Comparison of ENCODE assay signal across 23 cellular contexts in genomic region chr1:1976031-1976430, GRCh38. TPM values are rescaled to one million over a fixed set of nuclear protein-coding genes. Genes with fewer than 3 reads are reported as not detected.
DNase-seq lines count a peak whose midpoint lies in the region; ATAC-seq, FAIRE-seq and TF ChIP-seq lines count a peak whose summit lies in the region.
"Had no signal": no experiment of that assay in that cellular context is flagged by ENCODE, and none has a peak within 500 bp of the region (broad histone marks: within the 10 kb centered on the region; RNA-seq: fewer than 3 reads in every experiment).

No MANE protein-coding gene starts in this region.

- POLR2A ChIA-PET in HCT116 (lab: Charles Lee) (no interaction called here), K562 (lab: Yijun Ruan, JAX) (no interaction called here)

- RAD21 ChIA-PET in HCT116 (lab: Charles Lee; ENCODE audit: low non-redundant PET in 1 of 2, low total read pairs in 2 of 2, uncharacterized antibody in 2 of 2, unreplicated experiment in 2 of 2), result no interaction called here

- H2AFZ ChIP-seq in HCT116 (ENCODE audit: low read depth, low read length, poor library complexity, severe bottlenecking), result no peak overlapping the region
- H2AFZ ChIP-seq in K562 (ENCODE audit: low read depth, low read length), result no peak overlapping the region
- no peak overlapping the region for H2AFZ ChIP-seq in neural progenitor cell (replicated peaks)

- TF ChIP-seq CTCF in HCT116 (IDR thresholded peaks at IDR 0.05 in 2 of 3, conservative IDR thresholded peaks at IDR 0.05 in 1 of 3; ENCODE audit: borderline replicate concordance in 1 of 3, insufficient read depth in 1 of 3, low read depth in 2 of 3, low read length in 2 of 3) (no peak), K562 (IDR thresholded peaks at IDR 0.05 in 2 of 3, conservative IDR thresholded peaks at IDR 0.05 in 1 of 3; ENCODE audit: insufficient read depth in 2 of 3, low read depth in 1 of 3, low read length in 3 of 3) (no peak), neural progenitor cell (IDR thresholded peaks at IDR 0.05) (no peak), omental fat pad (IDR thresholded peaks at IDR 0.05) (no peak)

- peaks cover 4 to 31% of the 10 kb centered on the region in 2 experiments; a peak in 3 of 4 replicates for H3K4me1 ChIP-seq in HCT116 (ENCODE audit: control insufficient read depth in 1 of 2, insufficient read depth in 2 of 2, low read length in 2 of 2)
- H3K4me1 ChIP-seq in K562 (replicated peaks in 1 of 2; ENCODE audit: control insufficient read depth in 2 of 2, insufficient read depth in 2 of 2, low read length in 2 of 2), result peaks cover 0 to 24% of the 10 kb centered on the region in 2 experiments; a peak in 1 of 5 replicates
- H3K4me1 ChIP-seq in neural progenitor cell, result peaks cover 6% of the 10 kb centered on the region
- H3K4me1 ChIP-seq: Caco-2, HAP-1 had no signal

- TF ChIP-seq POLR2A in HCT116 (IDR thresholded peaks at IDR 0.05; ENCODE audit: borderline replicate concordance, extremely low read depth, insufficient read depth, insufficient read length) (no peak), K562 (conservative IDR thresholded peaks at IDR 0.05) (no peak), GM12891 (IDR thresholded peaks at IDR 0.05; ENCODE audit: low read depth, low read length) (no peak)

- TF ChIP-seq RAD21 in HCT116 (IDR thresholded peaks at IDR 0.05; ENCODE audit: low read depth), result no peak
- TF ChIP-seq RAD21 in K562 (CRISPR knock-in tag; conservative IDR thresholded peaks at IDR 0.05 in 1 of 2, IDR thresholded peaks at IDR 0.05 in 1 of 2), result no peak

- no peaks in the 10 kb centered on the region for H3K27me3 ChIP-seq in HCT116 (ENCODE audit: insufficient read depth, low read length)
- H3K27me3 ChIP-seq in K562 (ENCODE audit: control insufficient read depth in 2 of 2, insufficient read depth in 2 of 2, low read length in 2 of 2), result peaks cover 42 to 67% of the 10 kb centered on the region in 2 experiments
- H3K27me3 ChIP-seq in neural progenitor cell, result no peaks in the 10 kb centered on the region

- no peak overlapping the region for H3K4me3 ChIP-seq in HCT116 (replicated peaks in 1 of 2; ENCODE audit: low read depth in 1 of 2, low read length in 2 of 2)
- no peak overlapping the region for H3K4me3 ChIP-seq in K562
- no peak overlapping the region for H3K4me3 ChIP-seq in neural progenitor cell
- H3K4me3 ChIP-seq: GM12878, HAP-1 had no signal

- H3F3A ChIP-seq in neural progenitor cell (ENCODE audit: low read depth), result peaks cover 7% of the 10 kb centered on the region

- no peak for ATAC-seq in HCT116
- no peak for ATAC-seq in K562
- ATAC-seq in HG03175 (IDR thresholded peaks at IDR 0.05; ENCODE audit: unreplicated experiment), result no peak
- ATAC-seq in omental fat pad (ENCODE audit: low FRiP score), result no peak
- ATAC-seq: CD8-positive, alpha-beta T cell; GM12878 had no signal

- intact Hi-C loops in HCT116 (cut with micrococcal nuclease) (no loop called here), K562 (cut with micrococcal nuclease) (no loop called here)

- peaks cover 15% of the 10 kb centered on the region for H3K9me3 Mint-ChIP-seq in neural progenitor cell
- H3K9me3 Mint-ChIP-seq: CD8-positive, alpha-beta T cell had no signal

- H3K79me2 ChIP-seq in HCT116 (ENCODE audit: insufficient read depth, low read length), result no peaks in the 10 kb centered on the region
- no peaks in the 10 kb centered on the region for H3K79me2 ChIP-seq in K562 (ENCODE audit: control insufficient read depth, insufficient read depth, low read length)
- H3K79me2 ChIP-seq in neural progenitor cell (ENCODE audit: low read depth), result no peaks in the 10 kb centered on the region

- 3% methylated on average over 19 of the region's 19 CpGs for WGBS in K562 (ENCODE audit: insufficient coverage, low coverage, missing lambda C conversion rate)

- H3K9me3 ChIP-seq in HCT116 (ENCODE audit: control insufficient read depth in 1 of 2, insufficient read depth in 1 of 2, low read depth in 1 of 2, low read length in 2 of 2), result no peaks in the 10 kb centered on the region; a peak in 1 of 4 replicates
- peaks cover 5% of the 10 kb centered on the region; the same call in 1 of the 2 replicates for H3K9me3 ChIP-seq in K562 (replicated peaks; ENCODE audit: control insufficient read depth, insufficient read depth, low read depth, low read length)
- H3K9me3 ChIP-seq in neural progenitor cell (ENCODE audit: low read depth), result no peaks in the 10 kb centered on the region
- H3K9me3 ChIP-seq: Caco-2, HAP-1 had no signal

- H3K27ac Mint-ChIP-seq in neural progenitor cell, result no peak overlapping the region
- H3K27ac Mint-ChIP-seq: CD8-positive, alpha-beta T cell had no signal

- CTCF ChIA-PET in HCT116 (lab: Charles Lee) (interaction anchor here (1.2 kb wide), 1 partner anchor 69 kb away, joined by 3 read pairs; no protein-coding TSS in a partner anchor), K562 (lab: Yijun Ruan, JAX; ENCODE audit: low intra/inter-chr PET ratio) (no interaction called here)

- H3K4me3 Mint-ChIP-seq in neural progenitor cell, result peak overlapping the region; percentile 28
- H3K4me3 Mint-ChIP-seq: CD4-positive, CD25-positive, alpha-beta regulatory T cell; CD8-positive, alpha-beta T cell had no signal

- no peaks in the 10 kb centered on the region for H4K20me1 ChIP-seq in HCT116 (ENCODE audit: insufficient read depth)
- 0 out of 2 replicates have a peak, but pooled peaks cover 4% of the 10 kb centered on the region for H4K20me1 ChIP-seq in K562 (replicated peaks; ENCODE audit: control insufficient read depth, insufficient read depth, low read length)
- no peaks in the 10 kb centered on the region for H4K20me1 ChIP-seq in neural progenitor cell (ENCODE audit: low read depth)

- H3K9me2 ChIP-seq in HCT116 (ENCODE audit: insufficient read depth), result no peaks in the 10 kb centered on the region

- no peak for TF ChIP-seq EP300 in K562 (IDR thresholded peaks at IDR 0.05; ENCODE audit: low read length)

- FAIRE-seq in K562 (lab: Jason Lieb, UNC), result no peak
- no peak for FAIRE-seq in GM12891 (lab: Jason Lieb, UNC)
- FAIRE-seq: D721Med, GM12878, GM18507, H54 had no signal

- H3K4me2 ChIP-seq in HCT116 (ENCODE audit: low read length) (0 out of 2 replicates have a peak overlapping the region, but pooled peaks have one; percentile 55), K562 (ENCODE audit: insufficient read depth, low read length) (no peak overlapping the region), neural progenitor cell (no peak overlapping the region)

- DNase-seq in HCT116 (ENCODE audit: low read depth, low spot score), result no peak
- DNase-seq in K562 (ENCODE audit: extremely low read depth in 1 of 4, low spot score in 3 of 4), result no peak
- no peak for DNase-seq in neural progenitor cell (ENCODE audit: low spot score)
- no peak for DNase-seq in GM12891 (ENCODE audit: insufficient read length, low spot score)
- no peak for DNase-seq in omental fat pad (ENCODE audit: low spot score)
- DNase-seq: Caco-2; CD4-positive, CD25-positive, alpha-beta regulatory T cell; CD8-positive, alpha-beta T cell; DMS 273 treated with DMSO at 0.1 percent for 48 hours; DMS79; EL; GDM1; GOT3 had no signal

- H3K36me3 Mint-ChIP-seq in neural progenitor cell, result peaks cover 9% of the 10 kb centered on the region
- H3K36me3 Mint-ChIP-seq: CD4-positive, CD25-positive, alpha-beta regulatory T cell; CD8-positive, alpha-beta T cell had no signal

- H3K9ac ChIP-seq in HCT116 (ENCODE audit: low read length), result no peak overlapping the region
- no peak overlapping the region for H3K9ac ChIP-seq in K562 (ENCODE audit: insufficient read depth in 1 of 2, low read depth in 2 of 2, low read length in 2 of 2)
- H3K9ac ChIP-seq in neural progenitor cell, result no peak overlapping the region

- H3K27ac ChIP-seq in HCT116 (ENCODE audit: low read depth, low read length) (no peak overlapping the region), K562 (ENCODE audit: extremely low read depth, low read depth, low read length) (no peak overlapping the region), neural progenitor cell (no peak overlapping the region)
- H3K27ac ChIP-seq: C4-2B had no signal

- H3K9me1 ChIP-seq in K562 (ENCODE audit: control insufficient read depth, insufficient read depth, low read length), result no peaks in the 10 kb centered on the region

- H3K36me3 ChIP-seq in HCT116 (ENCODE audit: control insufficient read depth in 1 of 2, insufficient read depth in 2 of 2, low read length in 2 of 2) (no peaks in the 10 kb centered on the region), K562 (ENCODE audit: control insufficient read depth, insufficient read depth, low read length) (no peaks in the 10 kb centered on the region), neural progenitor cell (no peaks in the 10 kb centered on the region)
- H3K36me3 ChIP-seq: HAP-1 had no signal

- in situ Hi-C loops in K562 (cut with MboI), result no loop called here

- peaks cover 14% of the 10 kb centered on the region for H3K4me1 Mint-ChIP-seq in neural progenitor cell
- H3K4me1 Mint-ChIP-seq: CD4-positive, CD25-positive, alpha-beta regulatory T cell had no signal

- BruUV-seq in HCT116 (replicated peaks; lab: Mats Ljungman, UMichigan), result no TSS peak
- no TSS peak for BruUV-seq in K562 (replicated peaks; lab: Mats Ljungman, UMichigan)

- H3K27me3 Mint-ChIP-seq in neural progenitor cell (ENCODE audit: insufficient read depth, low read depth), result peaks cover 23% of the 10 kb centered on the region

RNA-seq across cellular contexts. Expression of gene CFAP74, which starts 27.6 kb away (rescaled TPM):
- total RNA-seq in HCT116 (2021; ENCODE audit: unreplicated experiment) (4.9 TPM), K562 (2014; rRNA removed) (0.04 and 0.05 TPM in 2 replicates), K562 (2014; rRNA removed; fragmentation: Illumina TruSeq; extraction: Trizol) (0.15 and 0.41 TPM in 2 replicates), K562 (2015; rRNA removed; fragmentation: Illumina TruSeq; extraction: Trizol) (0.08 TPM in 1 of 2 replicates, not detected in the other), K562 (2021) (not detected in 2 replicates), neural progenitor cell (ENCODE audit: low replicate concordance) (0.19 TPM in 1 of 2 replicates, not detected in the other), omental fat pad (under 1 TPM in 1 of 4 donors, not detected in 3; 0.24 TPM)
- polyA plus RNA-seq in HCT116 (2012), result 2.9 and 3.3 TPM in 2 replicates
- total RNA-seq in K562 (2011; cell fraction: chromatin; rRNA removed; ENCODE audit: low replicate concordance), result not detected in 2 replicates
- total RNA-seq in K562 (2011; cell fraction: nucleolus; rRNA removed), result not detected in 2 replicates
- not detected in 2 replicates for total RNA-seq in K562 (2011; cell fraction: nucleoplasm; rRNA removed)
- polyA plus RNA-seq in K562 (2011; rRNA removed) (not detected in 2 replicates), K562 (2014; fragmentation: Illumina TruSeq; extraction: Trizol) (not detected in 2 replicates), K562 (2014; fragmentation: Nextera tagmentation; extraction: Ambion mirVana) (not detected), K562 (2014; rRNA removed) (0.03 and 0.04 TPM in 2 replicates)
- not detected in 2 replicates for polyA plus RNA-seq in K562 (2011; cell fraction: cytosol; rRNA removed)
- polyA plus RNA-seq in K562 (2011; cell fraction: nucleus; rRNA removed), result not detected in 2 replicates
- polyA plus RNA-seq in K562 (2012), result 0.05 and 2.2 TPM in 2 replicates
- polyA minus RNA-seq in K562 (2011; rRNA and poly(A)+ RNA removed), result not detected in 2 replicates
- not detected in 2 replicates for polyA minus RNA-seq in K562 (2011; cell fraction: cytosol; rRNA and poly(A)+ RNA removed)
- polyA minus RNA-seq in K562 (2011; cell fraction: nucleus; rRNA and poly(A)+ RNA removed), result not detected in 2 replicates
- polyA plus RNA-seq in GM12891 (2012; ENCODE audit: low read depth, missing spikeins), result not detected
- total RNA-seq: A172; A673; Caco-2; CD4-positive, CD25-positive, alpha-beta regulatory T cell; CD8-positive, alpha-beta T cell; GM12878 had no signal
- polyA plus RNA-seq: BJ; CD4-positive, CD25-positive, alpha-beta regulatory T cell had no signal

RNA-seq across cellular contexts. Expression of gene GABRD, which starts 43.1 kb away (rescaled TPM):
- 15.6 TPM for total RNA-seq in HCT116 (2021; ENCODE audit: unreplicated experiment)
- 21.8 and 30.5 TPM in 2 replicates for polyA plus RNA-seq in HCT116 (2012)
- total RNA-seq in K562 (2011; cell fraction: chromatin; rRNA removed; ENCODE audit: low replicate concordance), result not detected in 2 replicates
- total RNA-seq in K562 (2011; cell fraction: nucleolus; rRNA removed), result not detected in 2 replicates
- not detected in 2 replicates for total RNA-seq in K562 (2011; cell fraction: nucleoplasm; rRNA removed)
- total RNA-seq in K562 (2014; rRNA removed), result not detected in 2 replicates
- 0.07 TPM in 1 of 2 replicates, not detected in the other for total RNA-seq in K562 (2014; rRNA removed; fragmentation: Illumina TruSeq; extraction: Trizol)
- not detected in 2 replicates for total RNA-seq in K562 (2015; rRNA removed; fragmentation: Illumina TruSeq; extraction: Trizol)
- total RNA-seq in K562 (2021), result not detected in 2 replicates
- polyA plus RNA-seq in K562 (2011; rRNA removed), result not detected in 2 replicates
- polyA plus RNA-seq in K562 (2011; cell fraction: cytosol; rRNA removed), result not detected in 2 replicates
- polyA plus RNA-seq in K562 (2011; cell fraction: nucleus; rRNA removed), result not detected in 2 replicates
- polyA plus RNA-seq in K562 (2012), result 0.04 and 0.07 TPM in 2 replicates
- polyA plus RNA-seq in K562 (2014; fragmentation: Illumina TruSeq; extraction: Trizol), result not detected in 2 replicates
- polyA plus RNA-seq in K562 (2014; fragmentation: Nextera tagmentation; extraction: Ambion mirVana), result not detected
- polyA plus RNA-seq in K562 (2014; rRNA removed), result not detected in 2 replicates
- not detected in 2 replicates for polyA minus RNA-seq in K562 (2011; rRNA and poly(A)+ RNA removed)
- polyA minus RNA-seq in K562 (2011; cell fraction: cytosol; rRNA and poly(A)+ RNA removed), result not detected in 2 replicates
- not detected in 2 replicates for polyA minus RNA-seq in K562 (2011; cell fraction: nucleus; rRNA and poly(A)+ RNA removed)
- total RNA-seq in neural progenitor cell (ENCODE audit: low replicate concordance), result 0.31 and 0.45 TPM in 2 replicates
- polyA plus RNA-seq in GM12891 (2012; ENCODE audit: low read depth, missing spikeins), result not detected
- not detected for total RNA-seq in omental fat pad
- total RNA-seq: A673, GM12878 had no signal
- polyA plus RNA-seq: BJ; CD4-positive, CD25-positive, alpha-beta regulatory T cell; GM12878 had no signal

RNA-seq across cellular contexts. Expression of gene TMEM52, which starts 57.0 kb away (rescaled TPM):
- total RNA-seq in HCT116 (2021; ENCODE audit: unreplicated experiment), result 27.5 TPM
- 27.5 and 29.4 TPM in 2 replicates for polyA plus RNA-seq in HCT116 (2012)
- 5.7 and 20.2 TPM in 2 replicates for total RNA-seq in K562 (2011; cell fraction: chromatin; rRNA removed; ENCODE audit: low replicate concordance)
- total RNA-seq in K562 (2011; cell fraction: nucleolus; rRNA removed), result 23.0 and 23.7 TPM in 2 replicates
- total RNA-seq in K562 (2011; cell fraction: nucleoplasm; rRNA removed), result 12.5 and 15.1 TPM in 2 replicates
- 19.2 and 24.9 TPM in 2 replicates for total RNA-seq in K562 (2014; rRNA removed)
- 1.9 and 4.3 TPM in 2 replicates for total RNA-seq in K562 (2014; rRNA removed; fragmentation: Illumina TruSeq; extraction: Trizol)
- 6.8 and 7.9 TPM in 2 replicates for total RNA-seq in K562 (2015; rRNA removed; fragmentation: Illumina TruSeq; extraction: Trizol)
- total RNA-seq in K562 (2021), result 21.5 and 22.5 TPM in 2 replicates
- polyA plus RNA-seq in K562 (2011; rRNA removed), result 6.8 and 10.6 TPM in 2 replicates
- 17.0 and 45.9 TPM in 2 replicates for polyA plus RNA-seq in K562 (2011; cell fraction: cytosol; rRNA removed)
- 31.9 and 53.9 TPM in 2 replicates for polyA plus RNA-seq in K562 (2011; cell fraction: nucleus; rRNA removed)
- 8.9 and 9.5 TPM in 2 replicates for polyA plus RNA-seq in K562 (2012)
- polyA plus RNA-seq in K562 (2014; fragmentation: Illumina TruSeq; extraction: Trizol), result 14.1 and 18.1 TPM in 2 replicates
- 1 to 10 TPM in 1 of 2 experiments, under 1 TPM in 1; 0.37 to 1.4 TPM for polyA plus RNA-seq in K562 (2014; fragmentation: Nextera tagmentation; extraction: Ambion mirVana)
- 15.3 and 17.2 TPM in 2 replicates for polyA plus RNA-seq in K562 (2014; rRNA removed)
- polyA minus RNA-seq in K562 (2011; rRNA and poly(A)+ RNA removed), result 2.1 and 3.8 TPM in 2 replicates
- polyA minus RNA-seq in K562 (2011; cell fraction: cytosol; rRNA and poly(A)+ RNA removed), result 8.1 and 9.6 TPM in 2 replicates
- polyA minus RNA-seq in K562 (2011; cell fraction: nucleus; rRNA and poly(A)+ RNA removed), result 5.1 and 6.1 TPM in 2 replicates
- 2.9 and 7.4 TPM in 2 replicates for total RNA-seq in neural progenitor cell (ENCODE audit: low replicate concordance)
- 0.10 TPM for polyA plus RNA-seq in GM12891 (2012; ENCODE audit: low read depth, missing spikeins)
- total RNA-seq in omental fat pad, result 1 to 10 TPM in 3 of 4 donors, under 1 TPM in 1; 0.74 to 5.7 (median 3.5) TPM
- total RNA-seq: A172 had no signal

Comparison
In these comparisons a context has a peak if more than half of its experiments do, and no peak if none do; other contexts are left out.
1. RNA of gene GABRD, which starts 43.1 kb away (total RNA-seq): 15.6 TPM in HCT116 (single experiment); 0.31 to 0.45 TPM in neural progenitor cell, not detected in omental fat pad and 0.07 TPM in K562; every median in the first group is over 10 times any median in the second.